In genomic region chr12:102958073-102958829, GRCh38 we compare ENCODE assay signal across 7 cellular contexts. TPM values are rescaled to one million over a fixed set of nuclear protein-coding genes. Genes with fewer than 3 reads are reported as not detected.
A peak's percentile ranks its signal among the peaks of the same experiment; 100 is the strongest.
DNase-seq lines count a peak whose midpoint lies in the region; ATAC-seq and TF ChIP-seq lines count a peak whose summit lies in the region.

No MANE protein-coding gene starts in this region.

- H3K36me3 ChIP-seq in gastroesophageal sphincter, result no peaks in the 10 kb centered on the region

- H3K27ac Mint-ChIP-seq in chondrocyte (ENCODE audit: unreplicated experiment) (no peak overlapping the region), mesothelial cell of epicardium (no peak overlapping the region)

- no peak for TF ChIP-seq EP300 in gastroesophageal sphincter (IDR thresholded peaks at IDR 0.05)

- TF ChIP-seq CTCF in GM10248 (IDR thresholded peaks at IDR 0.05; ENCODE audit: control extremely low read depth, extremely low read depth, low read depth, missing control alignments), result no peak
- no peak for TF ChIP-seq CTCF in GM20000 (IDR thresholded peaks at IDR 0.05; ENCODE audit: extremely low read depth, missing control alignments)
- TF ChIP-seq CTCF in chondrocyte (IDR thresholded peaks at IDR 0.05), result no peak
- TF ChIP-seq CTCF in mesothelial cell of epicardium (IDR thresholded peaks at IDR 0.05; ENCODE audit: unreplicated experiment), result no peak
- no peak for TF ChIP-seq CTCF in gastroesophageal sphincter (IDR thresholded peaks at IDR 0.05)

- H3K27me3 Mint-ChIP-seq in chondrocyte (ENCODE audit: low read depth), result peaks cover 86% of the 10 kb centered on the region
- peaks cover 98% of the 10 kb centered on the region for H3K27me3 Mint-ChIP-seq in mesothelial cell of epicardium (ENCODE audit: low read depth)

- DNase-seq in GM10248 (ENCODE audit: extremely low spot score) (peak; percentile 75), GM20000 (ENCODE audit: low spot score) (peak; percentile 81), LHCN-M2 (ENCODE audit: low read depth) (peak; percentile 3), chondrocyte (ENCODE audit: low spot score) (no peak), mesothelial cell of epicardium (ENCODE audit: low spot score in 2 of 2, unreplicated experiment in 2 of 2) (peak in 1 of 2 experiments; percentile 48), left colon (no peak)

- 0 to 1% methylated on average over 8 to 15 of the region's 83 CpGs for WGBS in gastroesophageal sphincter (ENCODE audit: low coverage in 1 of 2), 2 donors

- H3K36me3 Mint-ChIP-seq in chondrocyte (ENCODE audit: low read depth) (peaks cover 2% of the 10 kb centered on the region), mesothelial cell of epicardium (no peaks in the 10 kb centered on the region)

- H3K27me3 ChIP-seq in gastroesophageal sphincter, result peaks cover 98% of the 10 kb centered on the region

- H3K4me1 ChIP-seq in gastroesophageal sphincter, result peaks cover 0 to 39% (median 4%) of the 10 kb centered on the region in 3 donors

- ATAC-seq in left colon, result no peak
- no peak for ATAC-seq in gastroesophageal sphincter

- peaks cover 25% of the 10 kb centered on the region for H3K4me1 Mint-ChIP-seq in chondrocyte (ENCODE audit: low read depth)
- H3K4me1 Mint-ChIP-seq in mesothelial cell of epicardium, result peaks cover 22% of the 10 kb centered on the region

- H3K27ac ChIP-seq in gastroesophageal sphincter, result no peak overlapping the region

- peaks cover 0 to 3% (median 0%) of the 10 kb centered on the region in 3 donors for H3K9me3 ChIP-seq in gastroesophageal sphincter

- H3K9me3 Mint-ChIP-seq in chondrocyte (ENCODE audit: low read depth) (peaks cover 2% of the 10 kb centered on the region), mesothelial cell of epicardium (peaks cover under 1% of the 10 kb centered on the region)

- CTCF ChIA-PET in GM10248 (lab: Yijun Ruan, JAX), result interaction anchor here (1.1 to 1.5 kb wide), 3 partner anchors 8 to 16 kb away, joined by 3 to 5 read pairs (median 3); no protein-coding TSS in a partner anchor

- H3K4me3 Mint-ChIP-seq in chondrocyte (ENCODE audit: unreplicated experiment) (peak overlapping the region; percentile 82), mesothelial cell of epicardium (peak overlapping the region; percentile 68)

- POLR2A ChIA-PET in GM10248 (lab: Yijun Ruan, JAX), result no interaction called here

- TF ChIP-seq POLR2A in gastroesophageal sphincter (IDR thresholded peaks at IDR 0.05), result no peak

- H3K4me3 ChIP-seq in gastroesophageal sphincter, result peak overlapping the region in 1 of 2 donors; percentile 47

- intact Hi-C loops in left colon (cut with DNase I, micrococcal nuclease), result no loop called here

RNA-seq across cellular contexts. Expression of gene ASCL1, which starts 0.8 kb away (rescaled TPM):
- not detected in 2 replicates for total RNA-seq in LHCN-M2 (2014; rRNA removed)
- polyA plus RNA-seq in LHCN-M2 (2012), result not detected
- not detected in 3 replicates for total RNA-seq in chondrocyte
- total RNA-seq in mesothelial cell of epicardium, result not detected in 3 replicates
- total RNA-seq in left colon, result under 1 TPM; 0.12 to 0.47 TPM
- total RNA-seq in gastroesophageal sphincter, result under 1 TPM in 2 of 4 donors, not detected in 2; 0.15 to 0.54 TPM

RNA-seq across cellular contexts. Expression of gene PAH, which starts 41.2 kb away (rescaled TPM):
- total RNA-seq in LHCN-M2 (2014; rRNA removed), result not detected in 2 replicates
- not detected for polyA plus RNA-seq in LHCN-M2 (2012)
- total RNA-seq in chondrocyte, result not detected in 3 replicates
- total RNA-seq in mesothelial cell of epicardium, result 0.18 TPM in 1 of 3 replicates, not detected in the others
- total RNA-seq in left colon, result not detected
- under 1 TPM in 1 of 4 donors, not detected in 3; 0.67 TPM for total RNA-seq in gastroesophageal sphincter

Comparison
In these comparisons a context has a peak if more than half of its experiments do, and no peak if none do; other contexts are left out.
1. DNase-seq: peak in GM10248 (single experiment), GM20000 (single experiment) and LHCN-M2 (single experiment); none in chondrocyte (single experiment) and left colon (0 of 2).